In the genomic region with DNA sequence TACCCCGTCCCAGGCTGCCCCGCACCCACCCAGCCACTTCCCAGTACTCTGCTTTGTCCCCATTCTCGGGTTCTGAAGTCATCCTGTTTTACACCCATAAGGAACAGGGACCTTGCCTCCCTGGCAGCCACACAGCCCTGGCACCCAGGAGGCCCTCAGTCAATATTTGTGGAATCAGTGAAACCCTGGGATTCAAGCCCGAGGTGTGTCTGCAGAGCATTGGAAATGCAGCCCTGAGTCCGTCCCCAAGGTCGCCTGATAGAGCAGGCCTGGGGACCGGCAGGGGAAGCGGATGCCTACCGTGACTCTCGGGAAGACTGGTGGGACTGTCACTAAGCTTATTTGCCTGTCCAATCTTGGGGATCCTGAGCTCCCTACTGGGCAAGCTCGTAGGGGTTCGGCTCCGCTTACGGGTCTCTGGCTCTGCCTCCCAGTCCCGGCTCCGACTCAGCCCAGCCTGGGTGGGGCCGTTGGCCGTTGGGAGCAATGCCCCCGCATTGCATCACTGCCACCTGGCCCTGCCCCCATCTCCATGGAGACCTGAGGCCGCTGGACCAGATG, we compare ENCODE assay signal across 17 cellular contexts.
A peak's percentile ranks its signal among the peaks of the same experiment; 100 is the strongest.
DNase-seq lines count a peak whose midpoint lies in the region; ATAC-seq and TF ChIP-seq lines count a peak whose summit lies in the region.
"Had no signal": no experiment of that assay in that cellular context is flagged by ENCODE, and none has a peak within 500 bp of the region (broad histone marks: within the 10 kb centered on the region; RNA-seq: fewer than 3 reads in every experiment).

No MANE protein-coding gene starts in this region.

- TF ChIP-seq POLR2A in body of pancreas (IDR thresholded peaks at IDR 0.05): no peak

- intact Hi-C loops in activated CD4-positive, alpha-beta memory T cell treated with anti-CD3 and anti-CD28 coated beads for 36 hours (cut with micrococcal nuclease): loop anchor here (10.0 kb wide), 1 partner anchor 964 kb away; no protein-coding TSS in a partner anchor
- intact Hi-C loops in body of pancreas (cut with DNase I): no loop called here

- ATAC-seq in GM23338 (peak; percentile 43; the same call in 2 of the 3 replicates), body of pancreas (peak; percentile 82), HG03469 (IDR thresholded peaks at IDR 0.05; ENCODE audit: unreplicated experiment) (no peak)
- ATAC-seq: esophagus mucosa; stimulated activated naive CD8-positive, alpha-beta T cell treated with anti-CD3 and anti-CD28 coated beads, Interleukin-15, Interleukin-2, amounts not matched to agents 100 U/mL and 50 U/mL, for 24 hours had no signal

- POLR2A ChIA-PET in activated CD4-positive, alpha-beta memory T cell treated with anti-CD3 and anti-CD28 coated beads, Interleukin-2, amount 10 ng/mL, durations not matched to agents 7 days and 5 days (lab: Charles Lee): interaction anchor here (0.6 kb wide), 1 partner anchor 23 kb away, joined by 3 read pairs; no protein-coding TSS in a partner anchor
- POLR2A ChIA-PET in activated CD4-positive, alpha-beta memory T cell treated with anti-CD3 and anti-CD28 coated beads for 36 hours (lab: Charles Lee): no interaction called here

- H3K4me1 ChIP-seq in GM23338 (ENCODE audit: insufficient read depth) (no peaks in the 10 kb centered on the region), body of pancreas (peaks cover 10% of the 10 kb centered on the region), neuronal stem cell (ENCODE audit: control insufficient read depth in 2 of 2, insufficient read depth in 1 of 2, low read depth in 1 of 2, low read length in 2 of 2) (peaks cover 0 to 5% of the 10 kb centered on the region in 2 donors)
- H3K4me1 ChIP-seq: heart right ventricle had no signal

- H3K36me3 Mint-ChIP-seq in activated CD4-positive, alpha-beta memory T cell treated with anti-CD3 and anti-CD28 coated beads, Interleukin-2, amount 10 ng/mL, durations not matched to agents 7 days and 5 days (ENCODE audit: low read depth): no peaks in the 10 kb centered on the region
- no peaks in the 10 kb centered on the region for H3K36me3 Mint-ChIP-seq in activated CD4-positive, alpha-beta memory T cell treated with anti-CD3 and anti-CD28 coated beads for 36 hours
- H3K36me3 Mint-ChIP-seq in GM23338 (ENCODE audit: low read depth): no peaks in the 10 kb centered on the region

- H3K4me3 ChIP-seq in GM23338 (no peak overlapping the region), body of pancreas (no peak overlapping the region), neuronal stem cell (ENCODE audit: low read length in 2 of 2) (no peak overlapping the region)
- H3K4me3 ChIP-seq: heart right ventricle, PC-9 had no signal

- no peak overlapping the region for H2BK5ac ChIP-seq in neuronal stem cell (ENCODE audit: low read length)

- no peak overlapping the region for H3K4me2 ChIP-seq in GM23338
- H3K4me2 ChIP-seq in neuronal stem cell (ENCODE audit: insufficient read depth, low read length, poor library complexity, severe bottlenecking): no peak overlapping the region
- H3K4me2 ChIP-seq: PC-9 had no signal

- TF ChIP-seq CTCF in GM23338 (conservative IDR thresholded peaks at IDR 0.05; ENCODE audit: low read depth in 2 of 2) (no peak), body of pancreas (IDR thresholded peaks at IDR 0.05) (no peak)

- H3K4ac ChIP-seq in neuronal stem cell (ENCODE audit: low read length): no peak overlapping the region

- no peak overlapping the region for H2BK12ac ChIP-seq in neuronal stem cell (ENCODE audit: low read length)

- no peak overlapping the region for H3K9ac ChIP-seq in neuronal stem cell (ENCODE audit: low read depth, low read length, poor library complexity)

- H3K36me3 ChIP-seq in GM23338 (ENCODE audit: insufficient read depth): no peaks in the 10 kb centered on the region
- H3K36me3 ChIP-seq in body of pancreas (replicated peaks in 1 of 2; ENCODE audit: insufficient read depth in 1 of 2, low read depth in 2 of 2): no peaks in the 10 kb centered on the region
- H3K36me3 ChIP-seq in neuronal stem cell (replicated peaks in 1 of 2; ENCODE audit: control insufficient read depth in 2 of 2, insufficient read depth in 2 of 2, low read length in 2 of 2): no peaks in the 10 kb centered on the region
- H3K36me3 ChIP-seq: heart right ventricle had no signal

- H4K8ac ChIP-seq in neuronal stem cell (ENCODE audit: low read depth, low read length): no peak overlapping the region

- H4K20me1 ChIP-seq in GM23338 (replicated peaks; ENCODE audit: insufficient read depth): no peaks in the 10 kb centered on the region

- no peaks in the 10 kb centered on the region for H3K9me2 ChIP-seq in GM23338 (ENCODE audit: insufficient read depth)

- peaks cover 21% of the 10 kb centered on the region for H3K4me1 Mint-ChIP-seq in activated CD4-positive, alpha-beta memory T cell treated with anti-CD3 and anti-CD28 coated beads, Interleukin-2, amount 10 ng/mL, durations not matched to agents 7 days and 5 days
- peaks cover 8% of the 10 kb centered on the region for H3K4me1 Mint-ChIP-seq in activated CD4-positive, alpha-beta memory T cell treated with anti-CD3 and anti-CD28 coated beads for 36 hours (ENCODE audit: low read depth)
- H3K4me1 Mint-ChIP-seq in GM23338: no peaks in the 10 kb centered on the region; the same call in 2 of the 3 replicates

- H2AFZ ChIP-seq in GM23338: no peak overlapping the region
- H2AFZ ChIP-seq in neuronal stem cell (ENCODE audit: low read length): no peak overlapping the region
- H2AFZ ChIP-seq: PC-9 had no signal

- H2AK5ac ChIP-seq in neuronal stem cell (ENCODE audit: low read depth, low read length): peak overlapping the region; percentile 56

- H4K91ac ChIP-seq in neuronal stem cell (ENCODE audit: low read depth, low read length, poor library complexity): no peak overlapping the region

- no peak overlapping the region for H3K23ac ChIP-seq in neuronal stem cell (ENCODE audit: low read depth, low read length, poor library complexity)

- CTCF ChIA-PET in activated CD4-positive, alpha-beta memory T cell treated with anti-CD3 and anti-CD28 coated beads, Interleukin-2, amount 10 ng/mL, durations not matched to agents 7 days and 5 days (lab: Charles Lee): no interaction called here
- CTCF ChIA-PET in activated CD4-positive, alpha-beta memory T cell treated with anti-CD3 and anti-CD28 coated beads for 36 hours (lab: Charles Lee): no interaction called here

- no peak overlapping the region for H3K14ac ChIP-seq in neuronal stem cell (ENCODE audit: low read length)

- H3K27ac ChIP-seq in GM23338 (ENCODE audit: low read depth): no peak overlapping the region
- H3K27ac ChIP-seq in body of pancreas: no peak overlapping the region
- no peak overlapping the region for H3K27ac ChIP-seq in neuronal stem cell (replicated peaks; ENCODE audit: low read length)
- H3K27ac ChIP-seq: heart right ventricle, PC-9 had no signal

- no peak overlapping the region for H2BK15ac ChIP-seq in neuronal stem cell (ENCODE audit: low read length)

- WGBS in body of pancreas, 2 donors: 48 to 58% methylated on average over 4 to 20 of the region's 20 CpGs
- no CpG with 5 or more reads among the region's 20 CpGs for WGBS in neuronal stem cell (ENCODE audit: extremely low coverage in 2 of 2, insufficient read length in 2 of 2, insufficient replicate concordance in 1 of 2), 2 donors

- H3F3A ChIP-seq in GM23338 (replicated peaks; ENCODE audit: low read depth): no peaks in the 10 kb centered on the region

- H3K9me3 ChIP-seq in body of pancreas: no peaks in the 10 kb centered on the region
- H3K9me3 ChIP-seq in neuronal stem cell (replicated peaks in 1 of 2; ENCODE audit: control insufficient read depth in 2 of 2, insufficient read depth in 1 of 2, low read depth in 1 of 2, low read length in 2 of 2): no peaks in the 10 kb centered on the region
- H3K9me3 ChIP-seq: heart right ventricle had no signal

- no peak overlapping the region for H3K4me3 Mint-ChIP-seq in activated CD4-positive, alpha-beta memory T cell treated with anti-CD3 and anti-CD28 coated beads, Interleukin-2, amount 10 ng/mL, durations not matched to agents 7 days and 5 days
- no peak overlapping the region for H3K4me3 Mint-ChIP-seq in activated CD4-positive, alpha-beta memory T cell treated with anti-CD3 and anti-CD28 coated beads for 36 hours
- H3K4me3 Mint-ChIP-seq in GM23338: no peak overlapping the region
- H3K4me3 Mint-ChIP-seq: activated naive CD4-positive, alpha-beta T cell treated with anti-CD3 and anti-CD28 coated beads for 36 hours; nephron had no signal

- H3K79me1 ChIP-seq in neuronal stem cell (ENCODE audit: low read depth, low read length): no peaks in the 10 kb centered on the region

- no peak overlapping the region for H3K27ac Mint-ChIP-seq in activated CD4-positive, alpha-beta memory T cell treated with anti-CD3 and anti-CD28 coated beads, Interleukin-2, amount 10 ng/mL, durations not matched to agents 7 days and 5 days
- no peak overlapping the region for H3K27ac Mint-ChIP-seq in activated CD4-positive, alpha-beta memory T cell treated with anti-CD3 and anti-CD28 coated beads for 36 hours
- no peak overlapping the region for H3K27ac Mint-ChIP-seq in GM23338
- H3K27ac Mint-ChIP-seq: activated naive CD4-positive, alpha-beta T cell treated with anti-CD3 and anti-CD28 coated beads for 36 hours; nephron had no signal

- H3K79me2 ChIP-seq in GM23338 (replicated peaks; ENCODE audit: insufficient read depth): no peaks in the 10 kb centered on the region

- no peaks in the 10 kb centered on the region for H3K27me3 ChIP-seq in GM23338 (ENCODE audit: insufficient read depth)
- no peaks in the 10 kb centered on the region for H3K27me3 ChIP-seq in body of pancreas
- H3K27me3 ChIP-seq in neuronal stem cell (ENCODE audit: control insufficient read depth in 3 of 3, insufficient read depth in 3 of 3, low read depth in 1 of 3, low read length in 3 of 3): peaks cover 0 to 7% (median 0%) of the 10 kb centered on the region in 3 experiments

- H2BK120ac ChIP-seq in neuronal stem cell (ENCODE audit: low read depth, low read length): no peak overlapping the region

- H3K27me3 Mint-ChIP-seq in activated CD4-positive, alpha-beta memory T cell treated with anti-CD3 and anti-CD28 coated beads, Interleukin-2, amount 10 ng/mL, durations not matched to agents 7 days and 5 days: no peaks in the 10 kb centered on the region
- no peaks in the 10 kb centered on the region for H3K27me3 Mint-ChIP-seq in activated CD4-positive, alpha-beta memory T cell treated with anti-CD3 and anti-CD28 coated beads for 36 hours
- H3K27me3 Mint-ChIP-seq in GM23338 (ENCODE audit: insufficient read depth, low read depth, poor library complexity): peaks cover 5% of the 10 kb centered on the region

- peak; percentile 16 for DNase-seq in activated CD4-positive, alpha-beta memory T cell treated with anti-CD3 and anti-CD28 coated beads, Interleukin-2, amount 10 ng/mL, durations not matched to agents 7 days and 5 days
- DNase-seq in activated CD4-positive, alpha-beta memory T cell treated with anti-CD3 and anti-CD28 coated beads for 36 hours: no peak
- DNase-seq in GM23338 (ENCODE audit: low spot score) (no peak), body of pancreas (peak; percentile 39 to 45 (median 42)), neuronal stem cell (ENCODE audit: low spot score) (no peak), NCI-H526 treated with DMSO at 0.1 percent for 48 hours (lab: John Stamatoyannopoulos, UW) (no peak), dedifferentiated amniotic fluid mesenchymal stem cell (ENCODE audit: extremely low spot score) (no peak)
- DNase-seq: activated naive CD4-positive, alpha-beta T cell treated with anti-CD3 and anti-CD28 coated beads for 36 hours; heart right ventricle; NCI-H187; NCI-H69; PC-9; stimulated activated CD4-positive, alpha-beta T cell treated with anti-CD3 and anti-CD28 coated beads, Interleukin-12 subunit alpha, Interleukin-12 subunit beta, amount 100 ng/mL, for 4 hours; stimulated activated naive CD8-positive, alpha-beta T cell treated with anti-CD3 and anti-CD28 coated beads, Interleukin-15, Interleukin-2, amounts not matched to agents 100 U/mL and 50 U/mL, for 24 hours had no signal

- H3K9me3 Mint-ChIP-seq in activated CD4-positive, alpha-beta memory T cell treated with anti-CD3 and anti-CD28 coated beads, Interleukin-2, amount 10 ng/mL, durations not matched to agents 7 days and 5 days: no peaks in the 10 kb centered on the region
- no peaks in the 10 kb centered on the region for H3K9me3 Mint-ChIP-seq in activated CD4-positive, alpha-beta memory T cell treated with anti-CD3 and anti-CD28 coated beads for 36 hours
- no peaks in the 10 kb centered on the region for H3K9me3 Mint-ChIP-seq in GM23338
- H3K9me3 Mint-ChIP-seq: activated naive CD4-positive, alpha-beta T cell treated with anti-CD3 and anti-CD28 coated beads for 36 hours; nephron had no signal

- H3K18ac ChIP-seq in neuronal stem cell (ENCODE audit: low read length): no peak overlapping the region

Comparison
In these comparisons a context has a peak if more than half of its experiments do, and no peak if none do; other contexts are left out.
1. DNase-seq: peak in activated CD4-positive, alpha-beta memory T cell treated with anti-CD3 and anti-CD28 coated beads, Interleukin-2, amount 10 ng/mL, durations not matched to agents 7 days and 5 days (single experiment) and body of pancreas (4 of 4); none in activated CD4-positive, alpha-beta memory T cell treated with anti-CD3 and anti-CD28 coated beads for 36 hours (single experiment), GM23338 (single experiment), neuronal stem cell (single experiment), NCI-H526 treated with DMSO at 0.1 percent for 48 hours (single experiment) and dedifferentiated amniotic fluid mesenchymal stem cell (single experiment).